In the genomic region with DNA sequence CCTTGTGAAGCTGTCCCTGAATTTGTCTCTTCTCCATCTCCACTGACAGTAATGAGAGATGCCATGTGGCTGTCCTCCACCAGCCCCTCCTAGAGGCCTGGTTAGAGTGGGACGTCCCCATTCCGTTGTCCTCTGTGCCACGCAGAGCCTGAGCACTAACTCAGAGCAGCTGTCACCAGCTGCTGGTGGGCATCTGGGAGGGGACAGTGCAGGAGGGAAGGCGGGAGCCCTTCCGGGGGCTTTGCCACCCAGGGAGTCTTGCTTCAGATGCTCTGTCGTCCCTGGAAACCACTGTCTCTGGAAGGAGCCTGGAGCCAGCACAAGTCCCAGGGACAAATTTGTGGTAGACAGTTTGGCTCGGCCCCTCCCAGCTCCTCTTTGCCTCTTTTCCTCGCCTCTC, we compare ENCODE assay signal across 21 cellular contexts.
"Had no signal": no experiment of that assay in that cellular context is flagged by ENCODE, and none has a peak within 500 bp of the region (broad histone marks: within the 10 kb centered on the region; RNA-seq: fewer than 3 reads in every experiment).

No MANE protein-coding gene starts in this region.

- H3K4me1 ChIP-seq: esophagus muscularis mucosa, gastrocnemius medialis, psoas muscle, transverse colon had no signal

- H3K27ac Mint-ChIP-seq: natural killer cell treated with Interleukin-12 subunit alpha and Interleukin-12 subunit beta and Interleukin-15 and Interleukin-18, amount 100 ng/mL, for 72 hours; stimulated activated naive B cell treated with anti-CD40 and anti-IgM and Interleukin-4, amounts not matched to agents 10 μg/mL and 1 μg/mL and 100 μg/mL, for 72 hours; stimulated activated naive CD8-positive, alpha-beta T cell treated with anti-CD3 and anti-CD28 coated beads, Interleukin-15, amount 100 ng/mL, for 72 hours had no signal

- H3K27me3 ChIP-seq: dorsolateral prefrontal cortex, esophagus muscularis mucosa, gastrocnemius medialis, transverse colon had no signal

- H3K36me3 Mint-ChIP-seq: natural killer cell treated with Interleukin-12 subunit alpha and Interleukin-12 subunit beta and Interleukin-15 and Interleukin-18, amount 100 ng/mL, for 72 hours; stimulated activated naive B cell treated with anti-CD40 and anti-IgM and Interleukin-4, amounts not matched to agents 10 μg/mL and 1 μg/mL and 100 μg/mL, for 72 hours had no signal

- H3K27ac ChIP-seq: esophagus muscularis mucosa, gastrocnemius medialis, psoas muscle, skin epidermis, thoracic aorta, transverse colon had no signal

- H3K36me3 ChIP-seq: esophagus muscularis mucosa, gastrocnemius medialis, thoracic aorta, transverse colon had no signal

- H3K9me3 Mint-ChIP-seq: natural killer cell treated with Interleukin-12 subunit alpha and Interleukin-12 subunit beta and Interleukin-15 and Interleukin-18, amount 100 ng/mL, for 72 hours; stimulated activated naive CD8-positive, alpha-beta T cell treated with anti-CD3 and anti-CD28 coated beads, Interleukin-15, amount 100 ng/mL, for 72 hours had no signal

- DNase-seq: cortex of kidney; dorsolateral prefrontal cortex; effector CD8-positive, alpha-beta T cell; gastrocnemius medialis; kidney; left cardiac atrium; left ventricle myocardium superior; mesenchymal stem cell; midbrain; psoas muscle; stimulated activated CD4-positive, alpha-beta T cell treated with anti-CD3 and anti-CD28 coated beads, Interleukin-2, amount 100 ng/mL, for 24 hours; stimulated activated CD4-positive, alpha-beta T cell treated with anti-CD3 and anti-CD28 coated beads, Interleukin-4, amount 100 ng/mL, for 4 hours; stimulated activated naive B cell treated with anti-CD40 and anti-IgM and Interleukin-4, amounts not matched to agents 10 μg/mL and 1 μg/mL and 100 μg/mL, for 72 hours; stimulated activated naive CD8-positive, alpha-beta T cell treated with anti-CD3 and anti-CD28 coated beads, Interleukin-15, amount 100 ng/mL, for 72 hours; transverse colon had no signal

- ATAC-seq: gastrocnemius medialis; left ventricle myocardium superior; natural killer cell treated with Interleukin-12 subunit alpha and Interleukin-12 subunit beta and Interleukin-15 and Interleukin-18, amount 100 ng/mL, for 72 hours; psoas muscle; sciatic nerve; stimulated activated naive B cell treated with anti-CD40 and anti-IgM and Interleukin-4, amounts not matched to agents 10 μg/mL and 1 μg/mL and 100 μg/mL, for 72 hours; stimulated activated naive CD8-positive, alpha-beta T cell treated with anti-CD3 and anti-CD28 coated beads, Interleukin-15, amount 100 ng/mL, for 72 hours had no signal

- H3K4me3 Mint-ChIP-seq: natural killer cell treated with Interleukin-12 subunit alpha and Interleukin-12 subunit beta and Interleukin-15 and Interleukin-18, amount 100 ng/mL, for 72 hours; stimulated activated naive B cell treated with anti-CD40 and anti-IgM and Interleukin-4, amounts not matched to agents 10 μg/mL and 1 μg/mL and 100 μg/mL, for 72 hours; stimulated activated naive CD8-positive, alpha-beta T cell treated with anti-CD3 and anti-CD28 coated beads, Interleukin-15, amount 100 ng/mL, for 72 hours had no signal

- H3K27me3 Mint-ChIP-seq: stimulated activated naive B cell treated with anti-CD40 and anti-IgM and Interleukin-4, amounts not matched to agents 10 μg/mL and 1 μg/mL and 100 μg/mL, for 72 hours had no signal

- H3K4me3 ChIP-seq: dorsolateral prefrontal cortex, esophagus muscularis mucosa, gastrocnemius medialis, lung, psoas muscle, skin epidermis, thoracic aorta, transverse colon had no signal

- H3K9me3 ChIP-seq: esophagus muscularis mucosa, gastrocnemius medialis, psoas muscle, thoracic aorta, transverse colon had no signal
